ENCODE assay signal across 1 cellular context in genomic region chr17:64278614-64279013, GRCh38.
TF ChIP-seq lines count a peak whose summit lies in the region.

No MANE protein-coding gene starts in this region.

TF ChIP-seq in IMR-90, 13 proteins besides CTCF, POLR2A, EP300 and RAD21 (continued from another document):
- TF ChIP-seq ELK1 (IDR thresholded peaks at IDR 0.05; ENCODE audit: borderline replicate concordance, low read depth, low read length) (no peak), NFE2L2 (IDR thresholded peaks at IDR 0.05; ENCODE audit: low read depth, low read length) (no peak), BHLHE40 (IDR thresholded peaks at IDR 0.05; ENCODE audit: low read depth, low read length) (peak; percentile 83)
